Comparison of ENCODE assay signal across 15 cellular contexts in genomic region chr6:151269318-151269995, GRCh38. TPM values are rescaled to one million over a fixed set of nuclear protein-coding genes. Genes with fewer than 3 reads are reported as not detected.
DNase-seq lines count a peak whose midpoint lies in the region; ATAC-seq and TF ChIP-seq lines count a peak whose summit lies in the region.
"Had no signal": no experiment of that assay in that cellular context is flagged by ENCODE, and none has a peak within 500 bp of the region (broad histone marks: within the 10 kb centered on the region; RNA-seq: fewer than 3 reads in every experiment).

No MANE protein-coding gene starts in this region.

- no peaks in the 10 kb centered on the region for H3K27me3 ChIP-seq in RWPE2 (ENCODE audit: insufficient read depth, poor library complexity, severe bottlenecking)
- peaks cover 0 to 3% (median 0%) of the 10 kb centered on the region in 3 donors for H3K27me3 ChIP-seq in psoas muscle (ENCODE audit: insufficient read depth in 3 of 3, low read length in 2 of 3)

- ATAC-seq in RWPE2 (ENCODE audit: low read depth) (peak; percentile 77), psoas muscle (peak in 2 of 4 donors; percentile 35 to 46)

- H3K36me3 ChIP-seq in RWPE2 (ENCODE audit: low read depth), result no peaks in the 10 kb centered on the region
- no peaks in the 10 kb centered on the region for H3K36me3 ChIP-seq in psoas muscle (ENCODE audit: insufficient read depth in 1 of 2, low read depth in 1 of 2)

- H3K4me3 ChIP-seq in RWPE2 (ENCODE audit: severe bottlenecking) (no peak overlapping the region), fibroblast of mammary gland (ENCODE audit: control insufficient read depth, low read depth, low read length) (no peak overlapping the region), psoas muscle (no peak overlapping the region)

- intact Hi-C loops in psoas muscle (cut with DNase I), result no loop called here
- intact Hi-C loops in posterior cingulate gyrus (cut with DNase I), result no loop called here

- peak; percentile 65 for DNase-seq in EL
- DNase-seq in RWPE2 (ENCODE audit: low spot score), result no peak
- DNase-seq in fibroblast of mammary gland (ENCODE audit: low read depth), result peak; percentile 94
- no peak for DNase-seq in psoas muscle
- DNase-seq in NCI-H510A (lab: John Stamatoyannopoulos, UW), result no peak
- no peak for DNase-seq in caudate nucleus (lab: John Stamatoyannopoulos, UW)
- DNase-seq in Ammon's horn (ENCODE audit: low spot score), result no peak
- DNase-seq in posterior cingulate gyrus, result no peak
- DNase-seq: activated CD4-positive, alpha-beta T cell treated with anti-CD3 and anti-CD28 coated beads, Interleukin-2, amount 10 ng/mL, durations not matched to agents 24 days and 14 days; activated T-cell treated with anti-CD3 and anti-CD28 coated beads, Interleukin-2, amount 50 U/mL, for 48 hours; amygdala; effector CD4-positive, alpha-beta T cell; NCI-H1048; substantia nigra; T-helper 2 cell had no signal

- H3K27ac ChIP-seq in RWPE2 (ENCODE audit: poor library complexity, severe bottlenecking), result peak overlapping the region; percentile 29
- peak overlapping the region; percentile 32 for H3K27ac ChIP-seq in psoas muscle
- H3K27ac ChIP-seq in caudate nucleus (ENCODE audit: low read depth, low read length), result no peak overlapping the region

- no peak for TF ChIP-seq CTCF in RWPE2 (IDR thresholded peaks at IDR 0.05; ENCODE audit: poor library complexity, severe bottlenecking)
- no peak for TF ChIP-seq CTCF in fibroblast of mammary gland (conservative IDR thresholded peaks at IDR 0.05; ENCODE audit: control insufficient read depth, insufficient read depth, low read depth, low read length)
- no peak for TF ChIP-seq CTCF in psoas muscle (IDR thresholded peaks at IDR 0.05)

- 43 to 55% (median 47%) methylated on average over 4 of the region's 4 CpGs for WGBS in psoas muscle, 3 donors

- no peaks in the 10 kb centered on the region for H3K9me3 ChIP-seq in RWPE2 (ENCODE audit: severe bottlenecking)
- H3K9me3 ChIP-seq in psoas muscle, result no peaks in the 10 kb centered on the region

- H3K4me1 ChIP-seq in RWPE2 (ENCODE audit: insufficient read depth, poor library complexity, severe bottlenecking), result peaks cover 9% of the 10 kb centered on the region
- no peaks in the 10 kb centered on the region for H3K4me1 ChIP-seq in psoas muscle

RNA-seq across cellular contexts. Expression of gene AKAP12, which starts 29.7 kb away (rescaled TPM):
- total RNA-seq in psoas muscle, result 10 to 100 TPM in 2 of 4 donors, 1 to 10 TPM in 2; 5.9 to 13.1 (median 10.2) TPM
- polyA plus RNA-seq in psoas muscle, result 1 to 10 TPM; 2.5 to 7.5 (median 2.6) TPM

Comparison
In these comparisons a context has a peak if more than half of its experiments do, and no peak if none do; other contexts are left out.
1. DNase-seq: peak in EL (single experiment) and fibroblast of mammary gland (single experiment); none in RWPE2 (single experiment), psoas muscle (0 of 2), NCI-H510A (single experiment), caudate nucleus (0 of 61), Ammon's horn (single experiment) and posterior cingulate gyrus (0 of 10).